ENCODE assay signal across 38 cellular contexts in genomic region chr3:10308678-10309077, GRCh38. TPM values are rescaled to one million over a fixed set of nuclear protein-coding genes. Genes with fewer than 3 reads are reported as not detected.
"Had no signal": no experiment of that assay in that cellular context is flagged by ENCODE, and none has a peak within 500 bp of the region (broad histone marks: within the 10 kb centered on the region; RNA-seq: fewer than 3 reads in every experiment).

No MANE protein-coding gene starts in this region.

- H3K9me3 Mint-ChIP-seq: activated B cell treated with CpG ODN at 0.5 μM for 24 hours; activated CD4-positive, alpha-beta memory T cell treated with anti-CD3 and anti-CD28 coated beads, Interleukin-2, amount 10 ng/mL, durations not matched to agents 7 days and 5 days; activated CD4-positive, alpha-beta T cell treated with anti-CD3 and anti-CD28 coated beads, Interleukin-2, amount 10 ng/mL, durations not matched to agents 7 days and 5 days; activated naive CD4-positive, alpha-beta T cell treated with anti-CD3 and anti-CD28 coated beads, Interleukin-2, amount 10 ng/mL, durations not matched to agents 7 days and 5 days; activated naive CD4-positive, alpha-beta T cell treated with anti-CD3 and anti-CD28 coated beads, Interleukin-2, amount 50 U/mL, for 24 hours; activated naive CD8-positive, alpha-beta T cell treated with anti-CD3 and anti-CD28 coated beads, Interleukin-2, amount 10 ng/mL, durations not matched to agents 7 days and 5 days; activated naive CD8-positive, alpha-beta T cell treated with anti-CD3 and anti-CD28 coated beads, Interleukin-2, amount 50 U/mL, for 24 hours; activated T-cell treated with anti-CD3 and anti-CD28 coated beads, Interleukin-2, amount 50 U/mL, for 24 hours; activated T-helper 2 cell treated with anti-CD3 and anti-CD28 coated beads, Interferon-gamma antibody, Interleukin-2, Interleukin-4, amounts not matched to agents 10 μg/mL and 5 μg/mL and 100 μg/mL, durations not matched to agents 14 hours and 24 hours and 36 hours; brain; central memory CD8-positive, alpha-beta T cell; T-helper 1 cell treated with Interleukin-12 subunit alpha and Interleukin-12 subunit beta and Interleukin-4 antibody, amounts not matched to agents 30 μg/mL and 1 μg/mL, for 36 hours; T-helper 2 cell treated with Interferon-gamma antibody and Interleukin-4, amounts not matched to agents 5 μg/mL and 100 μg/mL, for 36 hours had no signal

- H3K27me3 ChIP-seq: ascending aorta, cardiac muscle cell had no signal

- H3K9me3 ChIP-seq: ascending aorta had no signal

- DNase-seq: activated B cell treated with CpG ODN at 0.5 μM for 24 hours; activated CD4-positive, alpha-beta memory T cell treated with anti-CD3 and anti-CD28 coated beads, Interleukin-2, amount 10 ng/mL, durations not matched to agents 7 days and 5 days; activated CD4-positive, alpha-beta T cell treated with anti-CD3 and anti-CD28 coated beads for 36 hours; activated CD4-positive, alpha-beta T cell treated with anti-CD3 and anti-CD28 coated beads for 48 hours; activated CD4-positive, alpha-beta T cell treated with anti-CD3 and anti-CD28 coated beads, Interleukin-2, amount 10 ng/mL, durations not matched to agents 7 days and 5 days; activated CD4-positive, alpha-beta T cell treated with anti-CD3 and anti-CD28 coated beads, Interleukin-2, amount 50 U/mL, for 48 hours; activated CD4-positive, CD25-positive, alpha-beta regulatory T cell treated with anti-CD3 and anti-CD28 coated beads, Interleukin-2, amount 50 U/mL, for 72 hours; activated CD8-positive, alpha-beta memory T cell treated with anti-CD3 and anti-CD28 coated beads for 24 hours; activated CD8-positive, alpha-beta memory T cell treated with anti-CD3 and anti-CD28 coated beads, Interleukin-2, amount 10 ng/mL, durations not matched to agents 7 days and 5 days; activated CD8-positive, alpha-beta memory T cell treated with anti-CD3 and anti-CD28 coated beads, Interleukin-2, amount 50 U/mL, for 48 hours; activated CD8-positive, alpha-beta T cell treated with anti-CD3 and anti-CD28 coated beads, Interleukin-2, amount 10 ng/mL, durations not matched to agents 7 days and 5 days; activated effector memory CD4-positive, alpha-beta T cell treated with Interleukin-2 at 50 U/mL for 16 hours; activated gamma-delta T cell; activated naive CD4-positive, alpha-beta T cell treated with anti-CD3 and anti-CD28 coated beads, Interleukin-2, amount 10 ng/mL, durations not matched to agents 7 days and 5 days; activated naive CD4-positive, alpha-beta T cell treated with Interleukin-2 at 50 U/mL for 16 hours; activated naive CD8-positive, alpha-beta T cell treated with anti-CD3 and anti-CD28 coated beads, Interleukin-2, amount 10 ng/mL, durations not matched to agents 7 days and 5 days; activated naive CD8-positive, alpha-beta T cell treated with anti-CD3 and anti-CD28 coated beads, Interleukin-2, amount 50 U/mL, for 24 hours; activated T-cell treated with anti-CD3 and anti-CD28 coated beads, Interleukin-2, amount 50 U/mL, for 24 hours; amygdala; anterior cingulate cortex; caudate nucleus; cerebellar nuclear complex; T-helper 1 cell; T-helper 2 cell; T-helper 9 cell had no signal

- H3K4me1 ChIP-seq: ascending aorta had no signal

- FAIRE-seq: bronchial epithelial cell, TTC549 had no signal

- H3K4me3 Mint-ChIP-seq: activated B cell treated with CpG ODN at 0.5 μM for 24 hours; activated CD4-positive, alpha-beta memory T cell treated with anti-CD3 and anti-CD28 coated beads, Interleukin-2, amount 10 ng/mL, durations not matched to agents 7 days and 5 days; activated CD4-positive, alpha-beta T cell treated with anti-CD3 and anti-CD28 coated beads for 36 hours; activated CD4-positive, alpha-beta T cell treated with anti-CD3 and anti-CD28 coated beads, Interleukin-2, amount 10 ng/mL, durations not matched to agents 7 days and 5 days; activated CD8-positive, alpha-beta memory T cell treated with anti-CD3 and anti-CD28 coated beads, Interleukin-2, amount 10 ng/mL, durations not matched to agents 7 days and 5 days; activated CD8-positive, alpha-beta T cell treated with anti-CD3 and anti-CD28 coated beads, Interleukin-2, amount 10 ng/mL, durations not matched to agents 7 days and 5 days; activated naive CD4-positive, alpha-beta T cell treated with anti-CD3 and anti-CD28 coated beads, Interleukin-2, amount 10 ng/mL, durations not matched to agents 7 days and 5 days; activated naive CD4-positive, alpha-beta T cell treated with anti-CD3 and anti-CD28 coated beads, Interleukin-2, amount 50 U/mL, for 24 hours; activated naive CD8-positive, alpha-beta T cell; activated naive CD8-positive, alpha-beta T cell treated with anti-CD3 and anti-CD28 coated beads, Interleukin-2, amount 10 ng/mL, durations not matched to agents 7 days and 5 days; activated naive CD8-positive, alpha-beta T cell treated with anti-CD3 and anti-CD28 coated beads, Interleukin-2, amount 50 U/mL, for 24 hours; activated T-cell treated with anti-CD3 and anti-CD28 coated beads, Interleukin-2, amount 50 U/mL, for 24 hours; brain; central memory CD8-positive, alpha-beta T cell; T-helper 1 cell treated with Interleukin-12 subunit alpha and Interleukin-12 subunit beta and Interleukin-4 antibody, amounts not matched to agents 30 μg/mL and 1 μg/mL, for 36 hours; T-helper 2 cell treated with Interferon-gamma antibody and Interleukin-4, amounts not matched to agents 5 μg/mL and 100 μg/mL, for 36 hours had no signal

- H3K27me3 Mint-ChIP-seq: activated B cell treated with CpG ODN at 0.5 μM for 24 hours; activated CD4-positive, alpha-beta memory T cell treated with anti-CD3 and anti-CD28 coated beads, Interleukin-2, amount 10 ng/mL, durations not matched to agents 7 days and 5 days; activated CD4-positive, alpha-beta T cell treated with anti-CD3 and anti-CD28 coated beads for 36 hours; activated CD4-positive, alpha-beta T cell treated with anti-CD3 and anti-CD28 coated beads, Interleukin-2, amount 10 ng/mL, durations not matched to agents 7 days and 5 days; activated CD8-positive, alpha-beta memory T cell treated with anti-CD3 and anti-CD28 coated beads, Interleukin-2, amount 10 ng/mL, durations not matched to agents 7 days and 5 days; activated naive CD4-positive, alpha-beta T cell treated with anti-CD3 and anti-CD28 coated beads, Interleukin-2, amount 10 ng/mL, durations not matched to agents 7 days and 5 days; activated naive CD4-positive, alpha-beta T cell treated with anti-CD3 and anti-CD28 coated beads, Interleukin-2, amount 50 U/mL, for 24 hours; activated naive CD8-positive, alpha-beta T cell; activated naive CD8-positive, alpha-beta T cell treated with anti-CD3 and anti-CD28 coated beads, Interleukin-2, amount 10 ng/mL, durations not matched to agents 7 days and 5 days; activated naive CD8-positive, alpha-beta T cell treated with anti-CD3 and anti-CD28 coated beads, Interleukin-2, amount 50 U/mL, for 24 hours; activated T-cell treated with anti-CD3 and anti-CD28 coated beads, Interleukin-2, amount 50 U/mL, for 24 hours; brain; central memory CD8-positive, alpha-beta T cell had no signal

- H3K27ac ChIP-seq: ascending aorta, cardiac muscle cell, VCaP had no signal

- H3K4me1 Mint-ChIP-seq: activated B cell treated with CpG ODN at 0.5 μM for 24 hours; activated naive CD8-positive, alpha-beta T cell treated with anti-CD3 and anti-CD28 coated beads, Interleukin-2, amount 10 ng/mL, durations not matched to agents 7 days and 5 days; brain had no signal

- H3K4me3 ChIP-seq: ascending aorta, cardiac muscle cell had no signal

- ATAC-seq: activated CD4-positive, alpha-beta T cell treated with anti-CD3 and anti-CD28 coated beads for 36 hours; activated CD8-positive, alpha-beta memory T cell treated with anti-CD3 and anti-CD28 coated beads, Interleukin-2, amount 10 ng/mL, durations not matched to agents 7 days and 5 days; activated CD8-positive, alpha-beta T cell treated with anti-CD3 and anti-CD28 coated beads, Interleukin-2, amount 10 ng/mL, durations not matched to agents 7 days and 5 days; activated naive CD8-positive, alpha-beta T cell treated with anti-CD3 and anti-CD28 coated beads, Interleukin-2, amount 50 U/mL, for 24 hours had no signal

- H3K27ac Mint-ChIP-seq: activated B cell treated with CpG ODN at 0.5 μM for 24 hours; activated CD4-positive, alpha-beta memory T cell treated with anti-CD3 and anti-CD28 coated beads, Interleukin-2, amount 10 ng/mL, durations not matched to agents 7 days and 5 days; activated CD4-positive, alpha-beta T cell treated with anti-CD3 and anti-CD28 coated beads for 36 hours; activated CD4-positive, alpha-beta T cell treated with anti-CD3 and anti-CD28 coated beads, Interleukin-2, amount 10 ng/mL, durations not matched to agents 7 days and 5 days; activated CD8-positive, alpha-beta memory T cell treated with anti-CD3 and anti-CD28 coated beads, Interleukin-2, amount 10 ng/mL, durations not matched to agents 7 days and 5 days; activated CD8-positive, alpha-beta T cell treated with anti-CD3 and anti-CD28 coated beads, Interleukin-2, amount 10 ng/mL, durations not matched to agents 7 days and 5 days; activated naive CD4-positive, alpha-beta T cell treated with anti-CD3 and anti-CD28 coated beads, Interleukin-2, amount 10 ng/mL, durations not matched to agents 7 days and 5 days; activated T-helper 2 cell treated with anti-CD3 and anti-CD28 coated beads, Interferon-gamma antibody, Interleukin-2, Interleukin-4, amounts not matched to agents 10 μg/mL and 5 μg/mL and 100 μg/mL, durations not matched to agents 14 hours and 24 hours and 36 hours; brain; T-helper 1 cell treated with Interleukin-12 subunit alpha and Interleukin-12 subunit beta and Interleukin-4 antibody, amounts not matched to agents 30 μg/mL and 1 μg/mL, for 36 hours had no signal

RNA-seq across cellular contexts. Expression of gene GHRL, which starts 15.9 kb away (rescaled TPM):
- total RNA-seq: ascending aorta, bronchial epithelial cell, chondrocyte had no signal
